In genomic region chr11:110318638-110319404, GRCh38 we compare ENCODE assay signal across 3 cellular contexts.
TF ChIP-seq lines count a peak whose summit lies in the region.

No MANE protein-coding gene starts in this region.

TF ChIP-seq in SK-N-SH, 30 proteins besides CTCF, POLR2A, EP300 and RAD21:
- TF ChIP-seq RCOR1 (IDR thresholded peaks at IDR 0.05; ENCODE audit: low read length) (no peak), JUND (IDR thresholded peaks at IDR 0.05) (no peak), GABPA (IDR thresholded peaks at IDR 0.05; ENCODE audit: low read depth) (no peak), TCF12 (IDR thresholded peaks at IDR 0.05) (no peak)

TF ChIP-seq in SK-N-SH treated with all-trans-retinoic acid at 6 μM for 48 hours, 23 proteins besides CTCF, POLR2A, EP300 and RAD21:
- TF ChIP-seq ZNF565 (CRISPR knock-in tag; conservative IDR thresholded peaks at IDR 0.05; ENCODE audit: low read depth): no peak
- no peak for TF ChIP-seq PPARA (CRISPR knock-in tag; IDR thresholded peaks at IDR 0.05; ENCODE audit: borderline replicate concordance)
- TF ChIP-seq ZNF8 (CRISPR knock-in tag; IDR thresholded peaks at IDR 0.05): no peak
- TF ChIP-seq TSHZ2 (CRISPR knock-in tag; IDR thresholded peaks at IDR 0.05): no peak
- TF ChIP-seq RARB (CRISPR knock-in tag; IDR thresholded peaks at IDR 0.05): no peak
- no peak for TF ChIP-seq ZFP3 (CRISPR knock-in tag; IDR thresholded peaks at IDR 0.05)
- no peak for TF ChIP-seq ZC3H10 (CRISPR knock-in tag; IDR thresholded peaks at IDR 0.05)
- TF ChIP-seq OSR1 (CRISPR knock-in tag; IDR thresholded peaks at IDR 0.05): no peak
- TF ChIP-seq TOX (CRISPR knock-in tag; IDR thresholded peaks at IDR 0.05; ENCODE audit: borderline replicate concordance): no peak
TF ChIP-seq in SK-N-SH treated with all-trans-retinoic acid at 6 μM for 48 hours: peak in this region for 0.

TF ChIP-seq in H1, 55 proteins besides CTCF, POLR2A, EP300 and RAD21:
- TF ChIP-seq POU5F1 (IDR thresholded peaks at IDR 0.05; ENCODE audit: low read depth, low read length): no peak
- no peak for TF ChIP-seq FOSL1 (IDR thresholded peaks at IDR 0.05; ENCODE audit: insufficient read depth, low read depth, low read length)
- TF ChIP-seq BACH1 (IDR thresholded peaks at IDR 0.05; ENCODE audit: low read length): no peak
- no peak for TF ChIP-seq GABPA (IDR thresholded peaks at IDR 0.05; ENCODE audit: borderline replicate concordance, insufficient read depth, low read length)
- TF ChIP-seq KDM5A (IDR thresholded peaks at IDR 0.05; ENCODE audit: low read length): no peak
- TF ChIP-seq CBX8 (IDR thresholded peaks at IDR 0.05; ENCODE audit: borderline replicate concordance, low read depth, low read length): no peak
- no peak for TF ChIP-seq ASH2L (IDR thresholded peaks at IDR 0.05; ENCODE audit: low read length)
- no peak for TF ChIP-seq NANOG (IDR thresholded peaks at IDR 0.05; ENCODE audit: insufficient read depth, low read depth, low read length, poor library complexity, severe bottlenecking)
- no peak for TF ChIP-seq ZNF274 (IDR thresholded peaks at IDR 0.05; ENCODE audit: borderline replicate concordance, extremely low read depth, low read length)
- TF ChIP-seq TBP (IDR thresholded peaks at IDR 0.05; ENCODE audit: low read depth, low read length): no peak
- TF ChIP-seq TCF12 (IDR thresholded peaks at IDR 0.05; ENCODE audit: low read depth, low read length): no peak
- TF ChIP-seq RFX5 (IDR thresholded peaks at IDR 0.05; ENCODE audit: borderline replicate concordance, low read depth, low read length): no peak
- TF ChIP-seq CBX5 (IDR thresholded peaks at IDR 0.05; ENCODE audit: low read depth, low read length): no peak
- no peak for TF ChIP-seq BRCA1 (IDR thresholded peaks at IDR 0.05; ENCODE audit: low read depth, low read length)
